9 cellular contexts compared by ENCODE assay signal in the genomic region with DNA sequence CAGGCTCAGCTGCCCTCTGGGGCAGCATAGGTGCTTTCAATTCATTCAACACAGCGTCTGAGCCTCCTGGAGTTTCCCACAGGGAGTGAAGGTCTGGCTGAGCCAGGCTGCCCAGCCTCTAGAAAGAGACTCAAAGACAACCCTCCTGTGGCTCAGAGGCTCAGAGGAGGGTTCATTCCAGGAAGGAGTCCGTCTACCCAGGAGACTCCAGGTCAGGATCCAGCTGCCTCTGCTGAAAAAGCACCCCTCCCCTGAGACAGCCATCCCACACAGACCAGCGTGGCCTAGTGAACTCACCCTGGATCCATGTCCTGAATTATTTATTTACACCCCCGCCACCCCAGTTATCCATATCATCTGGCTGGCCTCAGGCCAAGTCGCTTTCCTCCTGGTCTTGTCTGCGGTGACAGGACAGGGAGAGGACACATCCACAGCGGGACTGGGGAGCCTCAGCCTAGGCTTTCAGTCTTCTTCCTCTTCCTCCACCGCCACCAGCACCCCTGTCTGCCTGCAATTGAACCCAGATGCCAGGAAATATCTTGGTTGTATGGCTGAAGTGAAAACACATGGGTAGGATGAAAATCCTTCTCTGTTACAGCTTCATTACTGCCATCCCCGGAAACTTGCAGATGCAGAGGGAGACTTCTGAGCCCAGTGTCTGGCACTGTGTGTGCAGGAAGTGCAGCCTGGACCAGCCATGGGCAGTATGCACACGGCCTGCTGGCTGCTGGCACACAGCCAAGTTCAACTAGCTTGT. TPM values are rescaled to one million over a fixed set of nuclear protein-coding genes. Genes with fewer than 3 reads are reported as not detected.
A peak's percentile ranks its signal among the peaks of the same experiment; 100 is the strongest.
DNase-seq lines count a peak whose midpoint lies in the region; ATAC-seq and TF ChIP-seq lines count a peak whose summit lies in the region.
"Had no signal": no experiment of that assay in that cellular context is flagged by ENCODE, and none has a peak within 500 bp of the region (broad histone marks: within the 10 kb centered on the region; RNA-seq: fewer than 3 reads in every experiment).

No MANE protein-coding gene starts in this region.

- DNase-seq in G401 (ENCODE audit: low spot score): peak; percentile 71
- peak; percentile 47 for DNase-seq in PC-3
- DNase-seq in fibroblast of pulmonary artery (ENCODE audit: low read depth): peak; percentile 68
- peak; percentile 19 for DNase-seq in putamen (ENCODE audit: low spot score)
- no peak for DNase-seq in NK-92 treated with Interleukin-12 subunit alpha and Interleukin-12 subunit beta, amount 100 ng/mL, for 24 hours (lab: John Stamatoyannopoulos, UW)
- DNase-seq in stimulated activated CD4-positive, alpha-beta T cell treated with anti-CD3 and anti-CD28 coated beads, Interleukin-4, amount 100 ng/mL, for 24 hours: no peak
- DNase-seq in dedifferentiated amniotic fluid mesenchymal stem cell (ENCODE audit: extremely low spot score): no peak
- no peak for DNase-seq in activated naive CD4-positive, alpha-beta T cell treated with anti-CD3 and anti-CD28 coated beads, Interleukin-2, amount 50 U/mL, for 72 hours (ENCODE audit: low spot score in 2 of 2)
- DNase-seq: activated effector memory CD4-positive, alpha-beta T cell treated with Interleukin-2 at 50 U/mL for 16 hours had no signal

- H3K9me2 ChIP-seq in PC-3 (replicated peaks; ENCODE audit: low read length): no peaks in the 10 kb centered on the region

- H3F3A ChIP-seq in PC-3 (ENCODE audit: low read length, unreplicated experiment): no peaks in the 10 kb centered on the region

- no peaks in the 10 kb centered on the region for H3K36me3 ChIP-seq in PC-3 (ENCODE audit: low read depth, low read length)

- H3K9ac ChIP-seq in PC-3 (ENCODE audit: low read length): no peak overlapping the region

- no peaks in the 10 kb centered on the region for H3K9me3 Mint-ChIP-seq in activated naive CD4-positive, alpha-beta T cell treated with anti-CD3 and anti-CD28 coated beads, Interleukin-2, amount 50 U/mL, for 72 hours

- no peak overlapping the region for H3K27ac ChIP-seq in PC-3 (ENCODE audit: low read length)

- H2AFZ ChIP-seq in PC-3 (ENCODE audit: low read length): no peak overlapping the region

- TF ChIP-seq CTCF in PC-3 (conservative IDR thresholded peaks at IDR 0.05; ENCODE audit: low read depth, low read length) (no peak), fibroblast of pulmonary artery (IDR thresholded peaks at IDR 0.05; ENCODE audit: low read length, missing control alignments) (no peak)

- H3K4me2 ChIP-seq in PC-3 (ENCODE audit: low read length): no peak overlapping the region

- H3K4me1 ChIP-seq in PC-3 (ENCODE audit: insufficient read depth, low read length): no peaks in the 10 kb centered on the region

- no peaks in the 10 kb centered on the region for H3K79me2 ChIP-seq in PC-3 (ENCODE audit: low read length)

- H3K27ac Mint-ChIP-seq in activated naive CD4-positive, alpha-beta T cell treated with anti-CD3 and anti-CD28 coated beads, Interleukin-2, amount 50 U/mL, for 72 hours: no peak overlapping the region

- H3K9me3 ChIP-seq in PC-3 (ENCODE audit: low read length): no peaks in the 10 kb centered on the region

- peaks cover 13% of the 10 kb centered on the region; the same call in 1 of the 2 replicates for H3K27me3 ChIP-seq in PC-3 (ENCODE audit: low read length)

- no TSS peak for BruUV-seq in PC-3 (replicated peaks; lab: Mats Ljungman, UMichigan)

- H4K20me1 ChIP-seq in PC-3 (ENCODE audit: low read length): no peaks in the 10 kb centered on the region

- in situ Hi-C loops in G401 (cut with HindIII; ENCODE audit: low sequenced_read_pairs): no loop called here

- CTCF ChIA-PET in PC-3 (lab: Charles Lee): no interaction called here

- no peak overlapping the region for H3K4me3 ChIP-seq in PC-3 (ENCODE audit: low read length)
- no peak overlapping the region for H3K4me3 ChIP-seq in fibroblast of pulmonary artery (replicated peaks; ENCODE audit: low read depth, low read length)

- POLR2A ChIA-PET in PC-3 (lab: Charles Lee; ENCODE audit: unreplicated experiment): no interaction called here

- ATAC-seq in PC-3: peak; percentile 35; the same call in 1 of the 2 replicates
- no peak for ATAC-seq in activated naive CD4-positive, alpha-beta T cell treated with anti-CD3 and anti-CD28 coated beads, Interleukin-2, amount 50 U/mL, for 72 hours

- intact Hi-C loops in PC-3 (cut with micrococcal nuclease): no loop called here

- no peaks in the 10 kb centered on the region for H3K36me3 Mint-ChIP-seq in activated naive CD4-positive, alpha-beta T cell treated with anti-CD3 and anti-CD28 coated beads, Interleukin-2, amount 50 U/mL, for 72 hours

RNA-seq across cellular contexts. Expression of a gene that starts 44.0 kb away (rescaled TPM):
- 0.17 TPM in 1 of 2 replicates, not detected in the other for total RNA-seq in G401 (2014; rRNA removed; shearing (Covaris generic))
- total RNA-seq in PC-3 (2014; rRNA removed): 201 and 299 TPM in 2 replicates
- not detected for total RNA-seq in activated naive CD4-positive, alpha-beta T cell treated with anti-CD3 and anti-CD28 coated beads, Interleukin-2, amount 50 U/mL, for 72 hours

Comparison
In these comparisons a context has a peak if more than half of its experiments do, and no peak if none do; other contexts are left out.
1. DNase-seq: peak in G401 (single experiment), PC-3 (single experiment), fibroblast of pulmonary artery (single experiment) and putamen (single experiment); none in NK-92 treated with Interleukin-12 subunit alpha and Interleukin-12 subunit beta, amount 100 ng/mL, for 24 hours (single experiment), stimulated activated CD4-positive, alpha-beta T cell treated with anti-CD3 and anti-CD28 coated beads, Interleukin-4, amount 100 ng/mL, for 24 hours (single experiment), dedifferentiated amniotic fluid mesenchymal stem cell (single experiment) and activated naive CD4-positive, alpha-beta T cell treated with anti-CD3 and anti-CD28 coated beads, Interleukin-2, amount 50 U/mL, for 72 hours (0 of 2).
2. RNA of a gene that starts 44.0 kb away (total RNA-seq): 201 to 299 TPM in PC-3; 0.17 TPM in G401 and not detected in activated naive CD4-positive, alpha-beta T cell treated with anti-CD3 and anti-CD28 coated beads, Interleukin-2, amount 50 U/mL, for 72 hours; every median in the first group is over 100 times any median in the second.